In genomic region chr17:47204722-47205418, GRCh38 we compare ENCODE assay signal across 9 cellular contexts. TPM values are rescaled to one million over a fixed set of nuclear protein-coding genes. Genes with fewer than 3 reads are reported as not detected.
DNase-seq lines count a peak whose midpoint lies in the region; ATAC-seq, FAIRE-seq and TF ChIP-seq lines count a peak whose summit lies in the region.
"Had no signal": no experiment of that assay in that cellular context is flagged by ENCODE, and none has a peak within 500 bp of the region (broad histone marks: within the 10 kb centered on the region; RNA-seq: fewer than 3 reads in every experiment).

No MANE protein-coding gene starts in this region.

- H4K5ac ChIP-seq in H1 (ENCODE audit: insufficient read length, low read depth, low read length) = no peak overlapping the region

- no peak overlapping the region for H3K14ac ChIP-seq in H1 (ENCODE audit: insufficient read length)

- H2BK5ac ChIP-seq in H1 (ENCODE audit: low read depth, low read length) = no peak overlapping the region

- TF ChIP-seq EP300 in H1 (IDR thresholded peaks at IDR 0.05; ENCODE audit: borderline replicate concordance in 1 of 2, low read depth in 2 of 2, low read length in 2 of 2) = no peak

- H2BK12ac ChIP-seq in H1 (ENCODE audit: low read depth, low read length) = no peak overlapping the region

- H3K23me2 ChIP-seq in H1 (ENCODE audit: low read depth, low read length) = peaks cover 2% of the 10 kb centered on the region; the same call in 1 of the 2 replicates

- H3K27me3 ChIP-seq in H1 (replicated peaks in 1 of 4; ENCODE audit: control insufficient read depth in 3 of 4, extremely low read depth in 1 of 4, insufficient read depth in 3 of 4, low read length in 3 of 4) (no peaks in the 10 kb centered on the region; a peak in 1 of 7 replicates), A673 (replicated peaks; ENCODE audit: insufficient read depth, low read depth, low read length, poor library complexity) (no peaks in the 10 kb centered on the region)

- no peak overlapping the region for H2AK5ac ChIP-seq in H1 (ENCODE audit: low read depth, low read length)

- peak; percentile 54 for ATAC-seq in HG03135 (IDR thresholded peaks at IDR 0.05; ENCODE audit: unreplicated experiment)
- peak; percentile 57 to 69 for ATAC-seq in naive thymus-derived CD8-positive, alpha-beta T cell

- POLR2A ChIA-PET in H1 (lab: Charles Lee; ENCODE audit: partially characterized antibody) (interaction anchor here (0.9 kb wide), 1 partner anchor 119 kb away, joined by 3 read pairs; the partner anchor contains the start of gene EFCAB13), A673 (lab: Charles Lee; ENCODE audit: low non-redundant PET) (no interaction called here)
- POLR2A ChIA-PET in naive thymus-derived CD8-positive, alpha-beta T cell (lab: Charles Lee) = interaction anchor here (0.6 to 1.2 kb wide), 6 partner anchors 15 to 414 kb away, joined by 3 to 7 read pairs (median 4); partner anchors contain the start of gene CDC27

- H3K18ac ChIP-seq in H1 (ENCODE audit: extremely low read depth, low read length) = no peak overlapping the region

- no peak overlapping the region for H3K23ac ChIP-seq in H1 (ENCODE audit: insufficient read length)

- H4K20me1 ChIP-seq in H1 (replicated peaks in 1 of 2; ENCODE audit: control insufficient read depth in 1 of 2, insufficient read depth in 2 of 2, low read length in 2 of 2) = no peaks in the 10 kb centered on the region

- TF ChIP-seq CTCF in H1 (IDR thresholded peaks at IDR 0.05; ENCODE audit: control extremely low read depth in 1 of 3, insufficient read depth in 1 of 3, low read depth in 1 of 3, low read length in 3 of 3) (no peak), A673 (conservative IDR thresholded peaks at IDR 0.05; ENCODE audit: low read depth, low read length) (no peak)

- H3K4ac ChIP-seq in H1 (replicated peaks; ENCODE audit: insufficient read length, low read depth, low read length) = no peak overlapping the region

- FAIRE-seq in H1 (lab: Jason Lieb, UNC) = no peak
- FAIRE-seq: colon had no signal

- no peak for TF ChIP-seq RAD21 in H1 (IDR thresholded peaks at IDR 0.05 in 1 of 2, conservative IDR thresholded peaks at IDR 0.05 in 1 of 2; ENCODE audit: low read depth in 2 of 2, low read length in 2 of 2)

- H3K79me1 ChIP-seq in H1 (ENCODE audit: low read depth, low read length) = no peaks in the 10 kb centered on the region

- no peak overlapping the region for H3K27ac ChIP-seq in H1 (ENCODE audit: low read depth, low read length)
- H3K27ac ChIP-seq in A673 (ENCODE audit: low read depth, low read length, poor library complexity, severe bottlenecking) = no peak overlapping the region

- peak overlapping the region; percentile 77 for H2AFZ ChIP-seq in H1 (ENCODE audit: low read length)

- intact Hi-C loops in A673 (cut with micrococcal nuclease; ENCODE audit: unreplicated experiment) = no loop called here

- H3K79me2 ChIP-seq in H1 (ENCODE audit: control insufficient read depth in 1 of 2, insufficient read depth in 2 of 2, low read length in 2 of 2) = no peaks in the 10 kb centered on the region

- CTCF ChIA-PET in H1 (lab: Charles Lee; ENCODE audit: partially characterized antibody) = no interaction called here
- CTCF ChIA-PET in A673 (lab: Charles Lee) = no interaction called here

- H2BK120ac ChIP-seq in H1 (replicated peaks; ENCODE audit: low read depth, low read length) = no peak overlapping the region

- H3K27ac Mint-ChIP-seq in T-helper 2 cell treated with Interferon-gamma antibody and Interleukin-4, amounts not matched to agents 5 μg/mL and 100 μg/mL, for 36 hours = peak overlapping the region; percentile 91
- peak overlapping the region; percentile 83 to 98 (median 95) for H3K27ac Mint-ChIP-seq in naive thymus-derived CD8-positive, alpha-beta T cell

- 82% methylated on average over 6 of the region's 6 CpGs; no CpG with 5 or more reads in 1 of the 2 experiments for WGBS in H1 (ENCODE audit: extremely low coverage in 1 of 2, insufficient coverage in 1 of 2, insufficient read length in 1 of 2, insufficient replicate concordance in 2 of 2, low coverage in 1 of 2, low lambda C conversion rate in 2 of 2, missing lambda C conversion rate in 1 of 2), 2 experiments

- peaks cover 49% of the 10 kb centered on the region for H3K4me1 Mint-ChIP-seq in T-helper 2 cell treated with Interferon-gamma antibody and Interleukin-4, amounts not matched to agents 5 μg/mL and 100 μg/mL, for 36 hours (ENCODE audit: low read depth)
- peaks cover 29 to 72% (median 48%) of the 10 kb centered on the region in 4 donors for H3K4me1 Mint-ChIP-seq in naive thymus-derived CD8-positive, alpha-beta T cell

- H3K4me3 ChIP-seq in H1 (ENCODE audit: extremely low read depth in 1 of 4, insufficient read depth in 2 of 4, low read depth in 3 of 4, low read length in 4 of 4) = no peak overlapping the region
- no peak overlapping the region for H3K4me3 ChIP-seq in A673 (ENCODE audit: low read depth, low read length, poor library complexity, severe bottlenecking)

- no peaks in the 10 kb centered on the region for H3K36me3 ChIP-seq in H1 (ENCODE audit: control insufficient read depth in 2 of 4, insufficient read depth in 4 of 4, low read length in 3 of 4)
- H3K36me3 ChIP-seq in A673 (ENCODE audit: insufficient read depth, low read length, poor library complexity, severe bottlenecking) = no peaks in the 10 kb centered on the region

- H4K8ac ChIP-seq in H1 (ENCODE audit: extremely low read depth, insufficient read depth, low read length) = no peak overlapping the region

- no peaks in the 10 kb centered on the region for H3K27me3 Mint-ChIP-seq in T-helper 2 cell treated with Interferon-gamma antibody and Interleukin-4, amounts not matched to agents 5 μg/mL and 100 μg/mL, for 36 hours (ENCODE audit: low read depth)
- H3K27me3 Mint-ChIP-seq in naive thymus-derived CD8-positive, alpha-beta T cell = no peaks in the 10 kb centered on the region

- H3K4me2 ChIP-seq in H1 (ENCODE audit: insufficient read depth in 1 of 2, low read depth in 2 of 2, low read length in 2 of 2) = peak overlapping the region in 1 of 2 experiments; percentile 6; a peak in 1 of 4 replicates

- H2BK15ac ChIP-seq in H1 (ENCODE audit: low read length) = no peak overlapping the region

- no peak for TF ChIP-seq POLR2A in H1 (IDR thresholded peaks at IDR 0.05; ENCODE audit: control extremely low read depth in 1 of 2, low read depth in 2 of 2, low read length in 2 of 2)

- H3K4me3 Mint-ChIP-seq in T-helper 2 cell treated with Interferon-gamma antibody and Interleukin-4, amounts not matched to agents 5 μg/mL and 100 μg/mL, for 36 hours = peak overlapping the region; percentile 73
- H3K4me3 Mint-ChIP-seq in naive thymus-derived CD8-positive, alpha-beta T cell = peak overlapping the region; percentile 63 to 88 (median 80)

- H2BK20ac ChIP-seq in H1 (ENCODE audit: low read length) = no peak overlapping the region

- peaks cover 0 to 3% (median 1%) of the 10 kb centered on the region in 4 experiments; a peak in 2 of 7 replicates for H3K4me1 ChIP-seq in H1 (replicated peaks in 1 of 4; ENCODE audit: control insufficient read depth in 3 of 4, insufficient read depth in 4 of 4, low read length in 3 of 4)
- H3K4me1 ChIP-seq in A673 (ENCODE audit: insufficient read depth, low read length, poor library complexity, severe bottlenecking) = no peaks in the 10 kb centered on the region

- BruUV-seq in A673 (replicated peaks; lab: Mats Ljungman, UMichigan) = no TSS peak

- H3K56ac ChIP-seq in H1 (replicated peaks; ENCODE audit: insufficient read length, low read depth, low read length) = no peak overlapping the region

- H3K9me3 ChIP-seq in H1 (ENCODE audit: insufficient read depth in 2 of 2, low read depth in 1 of 2, low read length in 1 of 2) = no peaks in the 10 kb centered on the region
- H3K9me3 ChIP-seq in A673 (ENCODE audit: low read depth, low read length, poor library complexity, severe bottlenecking) = no peaks in the 10 kb centered on the region

- no peak overlapping the region for H4K91ac ChIP-seq in H1 (replicated peaks; ENCODE audit: insufficient read length, low read length)

- no peak overlapping the region for H3K9ac ChIP-seq in H1 (replicated peaks in 1 of 4; ENCODE audit: extremely low read depth in 1 of 4, low read depth in 3 of 4, low read length in 3 of 4)

- no peaks in the 10 kb centered on the region for H3K36me3 Mint-ChIP-seq in T-helper 2 cell treated with Interferon-gamma antibody and Interleukin-4, amounts not matched to agents 5 μg/mL and 100 μg/mL, for 36 hours (ENCODE audit: low read depth)
- H3K36me3 Mint-ChIP-seq in naive thymus-derived CD8-positive, alpha-beta T cell = no peaks in the 10 kb centered on the region

- peak; percentile 21 for DNase-seq in activated gamma-delta T cell treated with Interleukin-2 at 50 U/mL for 16 hours
- no peak for DNase-seq in activated gamma-delta T cell (lab: John Stamatoyannopoulos, UW)
- peak; percentile 45 for DNase-seq in T-helper 2 cell treated with Interferon-gamma antibody and Interleukin-4, amounts not matched to agents 5 μg/mL and 100 μg/mL, for 36 hours (ENCODE audit: low spot score)
- no peak for DNase-seq in H1 (ENCODE audit: low read depth in 1 of 2, low spot score in 2 of 2)
- DNase-seq in naive thymus-derived CD8-positive, alpha-beta T cell = peak in 4 of 10 donors; percentile 12 to 43 (median 27)
- no peak for DNase-seq in A673 (ENCODE audit: low spot score)
- no peak for DNase-seq in DMS114 treated with DMSO at 0.1 percent for 48 hours (lab: John Stamatoyannopoulos, UW; ENCODE audit: unreplicated experiment)

- H3K9me3 Mint-ChIP-seq in T-helper 2 cell treated with Interferon-gamma antibody and Interleukin-4, amounts not matched to agents 5 μg/mL and 100 μg/mL, for 36 hours = no peaks in the 10 kb centered on the region
- no peaks in the 10 kb centered on the region for H3K9me3 Mint-ChIP-seq in naive thymus-derived CD8-positive, alpha-beta T cell

RNA-seq across cellular contexts. Expression of gene MYL4, which starts 4.3 kb away (rescaled TPM):
- total RNA-seq in H1 (2021; fragmentation: NEBNext Ultra II Directional; extraction: Animal tissue kit (Norgen Biotek cat#: 25700)) = not detected in 2 replicates
- polyA plus RNA-seq in H1 (2011; rRNA removed) = 0.12 and 0.13 TPM in 2 replicates
- polyA plus RNA-seq in H1 (2011; cell fraction: cytosol; rRNA removed) = 0.14 TPM
- 0.20 TPM for polyA plus RNA-seq in H1 (2011; cell fraction: nucleus; rRNA removed)
- polyA plus RNA-seq in H1 (2012, experiment 1 of 2) = 0.44 to 0.55 TPM in 2 of 4 replicates, not detected in the others
- polyA plus RNA-seq in H1 (2012, experiment 2 of 2) = 0.71 TPM
- polyA plus RNA-seq in H1 (2013, experiment 1 of 2) = not detected
- 0.06 TPM for polyA plus RNA-seq in H1 (2013, experiment 2 of 2)
- polyA minus RNA-seq in H1 (2011; rRNA and poly(A)+ RNA removed) = not detected in 2 replicates
- not detected for polyA minus RNA-seq in H1 (2011; cell fraction: cytosol; rRNA and poly(A)+ RNA removed)
- not detected for polyA minus RNA-seq in H1 (2011; cell fraction: nucleus; rRNA and poly(A)+ RNA removed)
- not detected for total RNA-seq in naive thymus-derived CD8-positive, alpha-beta T cell
- not detected for polyA plus RNA-seq in naive thymus-derived CD8-positive, alpha-beta T cell
- not detected in 2 replicates for total RNA-seq in A673 (2021)

RNA-seq across cellular contexts. Expression of gene CDC27, which starts 15.8 kb away (rescaled TPM):
- total RNA-seq in H1 (2021; fragmentation: NEBNext Ultra II Directional; extraction: Animal tissue kit (Norgen Biotek cat#: 25700)) = 87.5 and 93.7 TPM in 2 replicates
- 26.0 and 41.9 TPM in 2 replicates for polyA plus RNA-seq in H1 (2011; rRNA removed)
- 26.0 TPM for polyA plus RNA-seq in H1 (2011; cell fraction: cytosol; rRNA removed)
- 24.5 TPM for polyA plus RNA-seq in H1 (2011; cell fraction: nucleus; rRNA removed)
- 35.1 to 55.5 TPM (median 51.0 TPM) in 4 replicates for polyA plus RNA-seq in H1 (2012, experiment 1 of 2)
- 2.2 TPM for polyA plus RNA-seq in H1 (2012, experiment 2 of 2)
- polyA plus RNA-seq in H1 (2013, experiment 1 of 2) = 33.0 TPM
- polyA plus RNA-seq in H1 (2013, experiment 2 of 2) = 35.1 TPM
- polyA minus RNA-seq in H1 (2011; rRNA and poly(A)+ RNA removed) = 111 and 136 TPM in 2 replicates
- 56.9 TPM for polyA minus RNA-seq in H1 (2011; cell fraction: cytosol; rRNA and poly(A)+ RNA removed)
- polyA minus RNA-seq in H1 (2011; cell fraction: nucleus; rRNA and poly(A)+ RNA removed) = 54.4 TPM
- 10 to 100 TPM; 62.2 to 70.7 TPM for total RNA-seq in naive thymus-derived CD8-positive, alpha-beta T cell
- 10 to 100 TPM; 55.8 to 77.0 (median 71.5) TPM for polyA plus RNA-seq in naive thymus-derived CD8-positive, alpha-beta T cell
- total RNA-seq in A673 (2021) = 95.9 and 120 TPM in 2 replicates

RNA-seq across cellular contexts. Expression of gene ITGB3, which starts 48.8 kb away (rescaled TPM):
- 0.09 TPM in 1 of 2 replicates, not detected in the other for total RNA-seq in H1 (2021; fragmentation: NEBNext Ultra II Directional; extraction: Animal tissue kit (Norgen Biotek cat#: 25700))
- polyA plus RNA-seq in H1 (2011; rRNA removed) = 0.08 and 0.09 TPM in 2 replicates
- 0.10 TPM for polyA plus RNA-seq in H1 (2011; cell fraction: cytosol; rRNA removed)
- polyA plus RNA-seq in H1 (2011; cell fraction: nucleus; rRNA removed) = 0.14 TPM
- polyA plus RNA-seq in H1 (2012, experiment 1 of 2) = 0.07 to 0.31 TPM (median 0.17 TPM) in 4 replicates
- 0.04 TPM for polyA plus RNA-seq in H1 (2012, experiment 2 of 2)
- polyA plus RNA-seq in H1 (2013, experiment 1 of 2) = 0.02 TPM
- 0.09 TPM for polyA plus RNA-seq in H1 (2013, experiment 2 of 2)
- 0.16 and 0.46 TPM in 2 replicates for polyA minus RNA-seq in H1 (2011; rRNA and poly(A)+ RNA removed)
- not detected for polyA minus RNA-seq in H1 (2011; cell fraction: cytosol; rRNA and poly(A)+ RNA removed)
- 0.30 TPM for polyA minus RNA-seq in H1 (2011; cell fraction: nucleus; rRNA and poly(A)+ RNA removed)
- not detected for total RNA-seq in naive thymus-derived CD8-positive, alpha-beta T cell
- polyA plus RNA-seq in naive thymus-derived CD8-positive, alpha-beta T cell = not detected
- not detected in 2 replicates for total RNA-seq in A673 (2021)

Comparison
In these comparisons a context has a peak if more than half of its experiments do, and no peak if none do; other contexts are left out.
1. DNase-seq: peak in activated gamma-delta T cell treated with Interleukin-2 at 50 U/mL for 16 hours (single experiment) and T-helper 2 cell treated with Interferon-gamma antibody and Interleukin-4, amounts not matched to agents 5 μg/mL and 100 μg/mL, for 36 hours (single experiment); none in activated gamma-delta T cell (single experiment), H1 (0 of 2), A673 (single experiment) and DMS114 treated with DMSO at 0.1 percent for 48 hours (single experiment).